9 cellular contexts compared by ENCODE assay signal in genomic region chr18:63322246-63322645, GRCh38. TPM values are rescaled to one million over a fixed set of nuclear protein-coding genes. Genes with fewer than 3 reads are reported as not detected.
DNase-seq lines count a peak whose midpoint lies in the region; ATAC-seq and TF ChIP-seq lines count a peak whose summit lies in the region.
"Had no signal": no experiment of that assay in that cellular context is flagged by ENCODE, and none has a peak within 500 bp of the region (broad histone marks: within the 10 kb centered on the region; RNA-seq: fewer than 3 reads in every experiment).

No MANE protein-coding gene starts in this region.

- H3K36me3 Mint-ChIP-seq in activated T-helper 1 cell treated with anti-CD3 and anti-CD28 coated beads, Interleukin-12 subunit alpha, Interleukin-12 subunit beta, Interleukin-2, Interleukin-4 antibody, amounts not matched to agents 30 ng/mL and 10 ng/mL and 1 ng/mL, durations not matched to agents 14 hours and 24 hours and 36 hours (ENCODE audit: low read depth), result peaks cover 13% of the 10 kb centered on the region
- peaks cover 0 to 17% (median 7%) of the 10 kb centered on the region in 5 donors for H3K36me3 Mint-ChIP-seq in naive thymus-derived CD4-positive, alpha-beta T cell

- H3K79me2 ChIP-seq in HCT116 (ENCODE audit: insufficient read depth, low read length), result no peaks in the 10 kb centered on the region

- H3K9ac ChIP-seq in HCT116 (ENCODE audit: low read length), result no peak overlapping the region

- CTCF ChIA-PET in HCT116 (lab: Charles Lee), result interaction anchor here (1.0 to 4.2 kb wide), 3 partner anchors 189 to 306 kb away, joined by 4 to 18 read pairs (median 12); no protein-coding TSS in a partner anchor
- CTCF ChIA-PET in naive thymus-derived CD4-positive, alpha-beta T cell (lab: Charles Lee), result interaction anchor here (0.6 to 6.7 kb wide), 11 partner anchors 17 to 305 kb away, joined by 3 to 88 read pairs (median 5); no protein-coding TSS in a partner anchor

- H3K9me2 ChIP-seq in HCT116 (ENCODE audit: insufficient read depth), result no peaks in the 10 kb centered on the region

- H3K27ac Mint-ChIP-seq in activated T-helper 1 cell treated with anti-CD3 and anti-CD28 coated beads, Interleukin-12 subunit alpha, Interleukin-12 subunit beta, Interleukin-2, Interleukin-4 antibody, amounts not matched to agents 30 ng/mL and 10 ng/mL and 1 ng/mL, durations not matched to agents 14 hours and 24 hours and 36 hours, result no peak overlapping the region
- H3K27ac Mint-ChIP-seq in naive thymus-derived CD4-positive, alpha-beta T cell, result peak overlapping the region in 8 of 9 donors; percentile 38 to 98 (median 82)

- H3K36me3 ChIP-seq in HCT116 (ENCODE audit: control insufficient read depth in 1 of 2, insufficient read depth in 2 of 2, low read length in 2 of 2), result no peaks in the 10 kb centered on the region
- peaks cover 0 to 6% (median 0%) of the 10 kb centered on the region in 3 experiments for H3K36me3 ChIP-seq in naive thymus-derived CD4-positive, alpha-beta T cell (ENCODE audit: control insufficient read depth in 2 of 3, insufficient read depth in 3 of 3, low read length in 3 of 3)

- no peak for ATAC-seq in HCT116
- no peak for ATAC-seq in naive thymus-derived CD4-positive, alpha-beta T cell
- ATAC-seq: stimulated activated naive CD8-positive, alpha-beta T cell treated with anti-CD3 and anti-CD28 coated beads, Interleukin-15, amount 100 ng/mL, for 72 hours had no signal

- peaks cover 5 to 24% of the 10 kb centered on the region in 2 experiments; a peak in 2 of 4 replicates for H3K4me1 ChIP-seq in HCT116 (ENCODE audit: control insufficient read depth in 1 of 2, insufficient read depth in 2 of 2, low read length in 2 of 2)
- H3K4me1 ChIP-seq in naive thymus-derived CD4-positive, alpha-beta T cell (ENCODE audit: control insufficient read depth in 2 of 2, insufficient read depth in 2 of 2, low read length in 2 of 2), result peaks cover 9 to 15% of the 10 kb centered on the region in 2 donors

- peak overlapping the region; percentile 89 for H2AFZ ChIP-seq in HCT116 (ENCODE audit: low read depth, low read length, poor library complexity, severe bottlenecking)

- H4K20me1 ChIP-seq in HCT116 (ENCODE audit: insufficient read depth), result no peaks in the 10 kb centered on the region

- peak overlapping the region; percentile 40 for H3K4me3 Mint-ChIP-seq in activated T-helper 1 cell treated with anti-CD3 and anti-CD28 coated beads, Interleukin-12 subunit alpha, Interleukin-12 subunit beta, Interleukin-2, Interleukin-4 antibody, amounts not matched to agents 30 ng/mL and 10 ng/mL and 1 ng/mL, durations not matched to agents 14 hours and 24 hours and 36 hours
- peak overlapping the region in 3 of 10 donors; percentile 44 to 92 (median 55) for H3K4me3 Mint-ChIP-seq in naive thymus-derived CD4-positive, alpha-beta T cell
- H3K4me3 Mint-ChIP-seq: stimulated activated naive CD8-positive, alpha-beta T cell treated with anti-CD3 and anti-CD28 coated beads, Interleukin-15, amount 100 ng/mL, for 72 hours had no signal

- RAD21 ChIA-PET in HCT116 (lab: Charles Lee; ENCODE audit: low non-redundant PET in 1 of 2, low total read pairs in 2 of 2, uncharacterized antibody in 2 of 2, unreplicated experiment in 2 of 2), result no interaction called here

- TF ChIP-seq RAD21 in HCT116 (IDR thresholded peaks at IDR 0.05; ENCODE audit: low read depth), result no peak

- POLR2A ChIA-PET in HCT116 (lab: Charles Lee), result no interaction called here
- POLR2A ChIA-PET in naive thymus-derived CD4-positive, alpha-beta T cell (lab: Charles Lee), result interaction anchor here (0.6 to 2.1 kb wide), 8 partner anchors 64 to 305 kb away, joined by 3 to 11 read pairs (median 4); no protein-coding TSS in a partner anchor

- no peak overlapping the region for H3K4me3 ChIP-seq in HCT116 (replicated peaks in 1 of 2; ENCODE audit: low read depth in 1 of 2, low read length in 2 of 2)
- no peak overlapping the region for H3K4me3 ChIP-seq in naive thymus-derived CD4-positive, alpha-beta T cell (ENCODE audit: low read length)

- H3K27ac ChIP-seq in 22Rv1 (peak overlapping the region; percentile 58), HCT116 (ENCODE audit: low read depth, low read length) (no peak overlapping the region)
- H3K27ac ChIP-seq in naive thymus-derived CD4-positive, alpha-beta T cell (ENCODE audit: low read depth, low read length), result no peak overlapping the region

- no peaks in the 10 kb centered on the region for H3K27me3 Mint-ChIP-seq in activated T-helper 1 cell treated with anti-CD3 and anti-CD28 coated beads, Interleukin-12 subunit alpha, Interleukin-12 subunit beta, Interleukin-2, Interleukin-4 antibody, amounts not matched to agents 30 ng/mL and 10 ng/mL and 1 ng/mL, durations not matched to agents 14 hours and 24 hours and 36 hours (ENCODE audit: insufficient read depth)
- H3K27me3 Mint-ChIP-seq in naive thymus-derived CD4-positive, alpha-beta T cell, result no peaks in the 10 kb centered on the region
- H3K27me3 Mint-ChIP-seq: stimulated activated naive CD8-positive, alpha-beta T cell treated with anti-CD3 and anti-CD28 coated beads, Interleukin-15, amount 100 ng/mL, for 72 hours had no signal

- H3K9me3 Mint-ChIP-seq in activated T-helper 1 cell treated with anti-CD3 and anti-CD28 coated beads, Interleukin-12 subunit alpha, Interleukin-12 subunit beta, Interleukin-2, Interleukin-4 antibody, amounts not matched to agents 30 ng/mL and 10 ng/mL and 1 ng/mL, durations not matched to agents 14 hours and 24 hours and 36 hours, result no peaks in the 10 kb centered on the region
- peaks cover 0 to 2% (median 0%) of the 10 kb centered on the region in 11 donors for H3K9me3 Mint-ChIP-seq in naive thymus-derived CD4-positive, alpha-beta T cell
- H3K9me3 Mint-ChIP-seq: stimulated activated naive CD8-positive, alpha-beta T cell treated with anti-CD3 and anti-CD28 coated beads, Interleukin-15, amount 100 ng/mL, for 72 hours had no signal

- 0 out of 2 replicates have a peak, but pooled peaks cover 7% of the 10 kb centered on the region for H3K27me3 ChIP-seq in HCT116 (ENCODE audit: insufficient read depth, low read length)
- H3K27me3 ChIP-seq in naive thymus-derived CD4-positive, alpha-beta T cell (ENCODE audit: control insufficient read depth in 2 of 2, insufficient read depth in 2 of 2, low read length in 2 of 2), result no peaks in the 10 kb centered on the region

- H3K4me1 Mint-ChIP-seq in activated T-helper 1 cell treated with anti-CD3 and anti-CD28 coated beads, Interleukin-12 subunit alpha, Interleukin-12 subunit beta, Interleukin-2, Interleukin-4 antibody, amounts not matched to agents 30 ng/mL and 10 ng/mL and 1 ng/mL, durations not matched to agents 14 hours and 24 hours and 36 hours (ENCODE audit: low read depth), result peaks cover 26% of the 10 kb centered on the region
- H3K4me1 Mint-ChIP-seq in naive thymus-derived CD4-positive, alpha-beta T cell, result peaks cover 16 to 30% (median 24%) of the 10 kb centered on the region in 7 donors

- no peak for TF ChIP-seq CTCF in 22Rv1 (IDR thresholded peaks at IDR 0.05)
- TF ChIP-seq CTCF in HCT116 (IDR thresholded peaks at IDR 0.05 in 2 of 3, conservative IDR thresholded peaks at IDR 0.05 in 1 of 3; ENCODE audit: borderline replicate concordance in 1 of 3, insufficient read depth in 1 of 3, low read depth in 2 of 3, low read length in 2 of 3), result no peak

- no peak overlapping the region; the same call in 1 of the 2 replicates for H3K4me2 ChIP-seq in HCT116 (ENCODE audit: low read length)

- no peak for DNase-seq in HCT116 (ENCODE audit: low read depth, low spot score)
- DNase-seq in activated T-helper 1 cell treated with anti-CD3 and anti-CD28 coated beads, Interleukin-12 subunit alpha, Interleukin-12 subunit beta, Interleukin-2, Interleukin-4 antibody, amounts not matched to agents 30 ng/mL and 10 ng/mL and 1 ng/mL, durations not matched to agents 14 hours and 24 hours and 36 hours (ENCODE audit: low spot score), result no peak
- DNase-seq in naive thymus-derived CD4-positive, alpha-beta T cell, result no peak
- DNase-seq in NCI-H2196 treated with DMSO at 0.1 percent for 48 hours (lab: John Stamatoyannopoulos, UW; ENCODE audit: unreplicated experiment), result no peak
- DNase-seq in DMS79 (lab: John Stamatoyannopoulos, UW), result no peak
- no peak for DNase-seq in activated CD4-positive, CD25-positive, alpha-beta regulatory T cell treated with anti-CD3 and anti-CD28 coated beads, Interleukin-2, amount 50 U/mL, for 72 hours
- DNase-seq in pons (ENCODE audit: low spot score), result no peak

- H3K9me3 ChIP-seq in HCT116 (ENCODE audit: control insufficient read depth in 1 of 2, insufficient read depth in 1 of 2, low read depth in 1 of 2, low read length in 2 of 2), result no peaks in the 10 kb centered on the region
- H3K9me3 ChIP-seq in naive thymus-derived CD4-positive, alpha-beta T cell (ENCODE audit: control insufficient read depth in 2 of 3, low read length in 3 of 3), result no peaks in the 10 kb centered on the region

- TF ChIP-seq POLR2A in HCT116 (IDR thresholded peaks at IDR 0.05; ENCODE audit: borderline replicate concordance, extremely low read depth, insufficient read depth, insufficient read length), result no peak

- intact Hi-C loops in HCT116 (cut with micrococcal nuclease), result loop anchor here (1.0 to 10.0 kb wide), 3 partner anchors 115 to 837 kb away; no protein-coding TSS in a partner anchor
- intact Hi-C loops in activated T-helper 1 cell treated with anti-CD3 and anti-CD28 coated beads, Interleukin-12 subunit alpha, Interleukin-12 subunit beta, Interleukin-2, Interleukin-4 antibody, amounts not matched to agents 30 ng/mL and 10 ng/mL and 1 ng/mL, durations not matched to agents 14 hours and 24 hours and 36 hours (cut with micrococcal nuclease), result loop anchor here (5.0 kb wide), 1 partner anchor 605 kb away; the partner anchor contains the start of gene PHLPP1
- intact Hi-C loops in naive thymus-derived CD4-positive, alpha-beta T cell (cut with micrococcal nuclease), result loop anchor here in 1 of 2 donors (2.0 kb wide), 1 partner anchor 607 kb away; the partner anchor contains the start of gene PHLPP1

- BruUV-seq in HCT116 (replicated peaks; lab: Mats Ljungman, UMichigan), result no TSS peak

TF ChIP-seq in HCT116, 20 proteins besides CTCF, POLR2A, EP300 and RAD21 (continues in another document):
- no peak for TF ChIP-seq SRF (IDR thresholded peaks at IDR 0.05; ENCODE audit: low read depth)

RNA-seq across cellular contexts. Expression of gene BCL2, which starts 2.7 kb away (rescaled TPM):
- total RNA-seq in HCT116 (2021; ENCODE audit: unreplicated experiment), result 2.5 TPM
- polyA plus RNA-seq in HCT116 (2012), result 0.37 and 0.44 TPM in 2 replicates
- total RNA-seq in activated T-helper 1 cell treated with anti-CD3 and anti-CD28 coated beads, Interleukin-12 subunit alpha, Interleukin-12 subunit beta, Interleukin-2, Interleukin-4 antibody, amounts not matched to agents 30 ng/mL and 10 ng/mL and 1 ng/mL, durations not matched to agents 14 hours and 24 hours and 36 hours, result 95.9 and 97.1 TPM in 2 replicates
- 100 to 1,000 TPM in 3 of 5 experiments, 10 to 100 TPM in 2; 38.3 to 154 (median 126) TPM for total RNA-seq in naive thymus-derived CD4-positive, alpha-beta T cell
- 10 to 100 TPM; 32.7 to 39.6 TPM for polyA plus RNA-seq in naive thymus-derived CD4-positive, alpha-beta T cell

RNA-seq across cellular contexts. Expression of gene KDSR, which starts 44.8 kb away (rescaled TPM):
- total RNA-seq in HCT116 (2021; ENCODE audit: unreplicated experiment), result 68.6 TPM
- polyA plus RNA-seq in HCT116 (2012), result 34.1 and 43.0 TPM in 2 replicates
- 72.2 and 83.5 TPM in 2 replicates for total RNA-seq in activated T-helper 1 cell treated with anti-CD3 and anti-CD28 coated beads, Interleukin-12 subunit alpha, Interleukin-12 subunit beta, Interleukin-2, Interleukin-4 antibody, amounts not matched to agents 30 ng/mL and 10 ng/mL and 1 ng/mL, durations not matched to agents 14 hours and 24 hours and 36 hours
- 10 to 100 TPM; 24.4 to 57.9 (median 46.9) TPM for total RNA-seq in naive thymus-derived CD4-positive, alpha-beta T cell
- polyA plus RNA-seq in naive thymus-derived CD4-positive, alpha-beta T cell, result 10 to 100 TPM; 58.3 to 62.4 TPM

Comparison
In these comparisons a context has a peak if more than half of its experiments do, and no peak if none do; other contexts are left out.
1. RNA of gene BCL2, which starts 2.7 kb away (total RNA-seq): 38.3 to 154 TPM in naive thymus-derived CD4-positive, alpha-beta T cell and 95.9 to 97.1 TPM in activated T-helper 1 cell treated with anti-CD3 and anti-CD28 coated beads, Interleukin-12 subunit alpha, Interleukin-12 subunit beta, Interleukin-2, Interleukin-4 antibody, amounts not matched to agents 30 ng/mL and 10 ng/mL and 1 ng/mL, durations not matched to agents 14 hours and 24 hours and 36 hours; 2.5 TPM in HCT116 (single experiment); every median in the first group is over 10 times any median in the second.